Comparison of ENCODE assay signal across 15 cellular contexts in the genomic region with DNA sequence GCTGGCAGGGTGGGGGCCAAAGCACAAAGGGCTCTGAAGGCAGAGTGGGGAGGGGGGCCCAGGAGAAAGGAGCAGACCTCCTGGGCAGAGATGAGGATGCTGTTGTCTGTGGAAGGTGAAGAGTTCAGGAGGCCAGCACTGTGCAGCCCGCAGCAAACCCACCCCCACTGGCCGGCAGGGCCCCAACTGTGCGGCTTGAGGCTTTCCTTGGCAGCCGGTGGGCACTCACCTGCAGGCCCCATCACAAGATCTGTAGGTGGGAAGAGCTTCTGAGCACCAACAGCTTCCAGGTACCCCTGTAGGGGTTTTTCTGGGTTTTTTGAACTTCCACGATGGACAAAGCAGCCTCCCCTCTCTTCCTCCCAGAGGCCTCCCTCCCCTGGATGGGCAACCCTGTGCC.
"Had no signal": no experiment of that assay in that cellular context is flagged by ENCODE, and none has a peak within 500 bp of the region (broad histone marks: within the 10 kb centered on the region; RNA-seq: fewer than 3 reads in every experiment).

No MANE protein-coding gene starts in this region.

- H3K4me1 ChIP-seq: colonic mucosa, SJSA1 had no signal

- H3K27ac Mint-ChIP-seq: activated CD8-positive, alpha-beta memory T cell treated with anti-CD3 and anti-CD28 coated beads, Interleukin-2, amount 10 ng/mL, durations not matched to agents 7 days and 5 days; activated naive CD8-positive, alpha-beta T cell treated with anti-CD3 and anti-CD28 coated beads for 36 hours; activated T-cell treated with anti-CD3 and anti-CD28 coated beads, Interleukin-2, amount 50 U/mL, for 24 hours had no signal

- H3K27me3 Mint-ChIP-seq: activated CD8-positive, alpha-beta memory T cell treated with anti-CD3 and anti-CD28 coated beads, Interleukin-2, amount 10 ng/mL, durations not matched to agents 7 days and 5 days; activated naive CD8-positive, alpha-beta T cell treated with anti-CD3 and anti-CD28 coated beads for 36 hours; activated T-cell treated with anti-CD3 and anti-CD28 coated beads, Interleukin-2, amount 50 U/mL, for 24 hours had no signal

- H3K4me3 Mint-ChIP-seq: activated CD8-positive, alpha-beta memory T cell treated with anti-CD3 and anti-CD28 coated beads, Interleukin-2, amount 10 ng/mL, durations not matched to agents 7 days and 5 days; activated naive CD8-positive, alpha-beta T cell treated with anti-CD3 and anti-CD28 coated beads for 36 hours; activated T-cell treated with anti-CD3 and anti-CD28 coated beads, Interleukin-2, amount 50 U/mL, for 24 hours; nephron had no signal

- H3K27me3 ChIP-seq: colonic mucosa, gastrocnemius medialis, hepatocyte, SJSA1 had no signal

- H3K27ac ChIP-seq: colonic mucosa, gastrocnemius medialis, hepatocyte, SJSA1 had no signal

- H3K4me1 Mint-ChIP-seq: activated CD8-positive, alpha-beta memory T cell treated with anti-CD3 and anti-CD28 coated beads, Interleukin-2, amount 10 ng/mL, durations not matched to agents 7 days and 5 days; activated naive CD8-positive, alpha-beta T cell treated with anti-CD3 and anti-CD28 coated beads for 36 hours had no signal

- DNase-seq: activated CD4-positive, alpha-beta T cell treated with anti-CD3 and anti-CD28 coated beads for 1 hour; activated CD4-positive, alpha-beta T cell treated with anti-CD3 and anti-CD28 coated beads, Interleukin-2, amount 50 U/mL, for 48 hours; activated CD8-positive, alpha-beta memory T cell treated with anti-CD3 and anti-CD28 coated beads, Interleukin-2, amount 10 ng/mL, durations not matched to agents 7 days and 5 days; activated effector memory CD4-positive, alpha-beta T cell treated with Interleukin-2 at 50 U/mL for 16 hours; activated naive CD8-positive, alpha-beta T cell treated with anti-CD3 and anti-CD28 coated beads for 36 hours; activated T-cell treated with anti-CD3 and anti-CD28 coated beads, Interleukin-2, amount 50 U/mL, for 24 hours; colonic mucosa; effector memory CD4-positive, alpha-beta T cell; gastrocnemius medialis; left colon; SW 1271; T-helper 9 cell had no signal

- H3K36me3 Mint-ChIP-seq: activated CD8-positive, alpha-beta memory T cell treated with anti-CD3 and anti-CD28 coated beads, Interleukin-2, amount 10 ng/mL, durations not matched to agents 7 days and 5 days had no signal

- ATAC-seq: activated CD8-positive, alpha-beta memory T cell treated with anti-CD3 and anti-CD28 coated beads, Interleukin-2, amount 10 ng/mL, durations not matched to agents 7 days and 5 days; gastrocnemius medialis had no signal

- H3K36me3 ChIP-seq: colonic mucosa, gastrocnemius medialis, SJSA1 had no signal

- H3K9me3 ChIP-seq: colonic mucosa, gastrocnemius medialis, SJSA1 had no signal

- H3K9me3 Mint-ChIP-seq: activated naive CD8-positive, alpha-beta T cell treated with anti-CD3 and anti-CD28 coated beads for 36 hours; activated T-cell treated with anti-CD3 and anti-CD28 coated beads, Interleukin-2, amount 50 U/mL, for 24 hours; nephron had no signal

- H3K4me3 ChIP-seq: colonic mucosa, gastrocnemius medialis, hepatocyte, SJSA1 had no signal
